In the genomic region with DNA sequence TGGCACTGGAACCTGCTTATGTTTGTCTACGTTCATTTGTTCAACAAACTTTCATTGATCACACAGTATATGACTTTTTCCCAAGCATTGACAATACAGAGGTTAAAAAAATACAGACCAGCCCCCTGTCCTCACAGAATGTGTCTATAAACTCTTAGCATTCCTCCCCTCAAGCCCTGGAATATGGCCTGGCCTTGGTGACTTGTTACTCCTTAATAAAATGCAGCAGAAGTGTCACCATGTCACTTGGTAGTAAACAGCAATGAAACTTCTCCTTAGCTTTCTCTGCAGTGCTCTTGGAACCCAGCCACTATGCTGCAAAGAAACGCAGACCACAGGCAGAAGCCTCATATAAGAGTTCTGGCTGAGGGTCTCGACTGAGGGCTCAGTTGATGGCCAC, we compare ENCODE assay signal across 36 cellular contexts. TPM values are rescaled to one million over a fixed set of nuclear protein-coding genes. Genes with fewer than 3 reads are reported as not detected.
"Had no signal": no experiment of that assay in that cellular context is flagged by ENCODE, and none has a peak within 500 bp of the region (broad histone marks: within the 10 kb centered on the region; RNA-seq: fewer than 3 reads in every experiment).

No MANE protein-coding gene starts in this region.

- H3K9me3 ChIP-seq: ascending aorta had no signal

- H3K4me3 Mint-ChIP-seq: activated B cell treated with CpG ODN at 0.5 μM for 24 hours; activated CD4-positive, alpha-beta memory T cell treated with anti-CD3 and anti-CD28 coated beads, Interleukin-2, amount 10 ng/mL, durations not matched to agents 7 days and 5 days; activated CD4-positive, alpha-beta T cell treated with anti-CD3 and anti-CD28 coated beads, Interleukin-2, amount 10 ng/mL, durations not matched to agents 24 days and 14 days; activated CD8-positive, alpha-beta memory T cell treated with anti-CD3 and anti-CD28 coated beads, Interleukin-2, amount 10 ng/mL, durations not matched to agents 7 days and 5 days; activated CD8-positive, alpha-beta T cell treated with anti-CD3 and anti-CD28 coated beads, Interleukin-2, amount 10 ng/mL, durations not matched to agents 7 days and 5 days; activated naive CD4-positive, alpha-beta T cell treated with anti-CD3 and anti-CD28 coated beads for 36 hours; activated naive CD4-positive, alpha-beta T cell treated with anti-CD3 and anti-CD28 coated beads, Interleukin-2, amount 50 U/mL, for 24 hours; activated naive CD8-positive, alpha-beta T cell; activated naive CD8-positive, alpha-beta T cell treated with anti-CD3 and anti-CD28 coated beads, Interleukin-2, amount 10 ng/mL, durations not matched to agents 7 days and 5 days; activated naive CD8-positive, alpha-beta T cell treated with anti-CD3 and anti-CD28 coated beads, Interleukin-2, amount 50 U/mL, for 24 hours; activated T-cell treated with anti-CD3 and anti-CD28 coated beads, Interleukin-2, amount 50 U/mL, for 24 hours; brain; central memory CD8-positive, alpha-beta T cell; T-helper 1 cell treated with Interleukin-12 subunit alpha and Interleukin-12 subunit beta and Interleukin-4 antibody, amounts not matched to agents 30 μg/mL and 1 μg/mL, for 36 hours; T-helper 2 cell treated with Interferon-gamma antibody and Interleukin-4, amounts not matched to agents 5 μg/mL and 100 μg/mL, for 36 hours had no signal

- H3K36me3 Mint-ChIP-seq: activated CD8-positive, alpha-beta memory T cell treated with anti-CD3 and anti-CD28 coated beads, Interleukin-2, amount 10 ng/mL, durations not matched to agents 7 days and 5 days; activated naive CD4-positive, alpha-beta T cell treated with anti-CD3 and anti-CD28 coated beads, Interleukin-2, amount 50 U/mL, for 24 hours; activated naive CD8-positive, alpha-beta T cell; activated naive CD8-positive, alpha-beta T cell treated with anti-CD3 and anti-CD28 coated beads, Interleukin-2, amount 10 ng/mL, durations not matched to agents 7 days and 5 days; brain had no signal

- FAIRE-seq: bronchial epithelial cell, TTC549 had no signal

- H3K36me3 ChIP-seq: ascending aorta, cardiac muscle cell had no signal

- ATAC-seq: activated CD8-positive, alpha-beta memory T cell treated with anti-CD3 and anti-CD28 coated beads, Interleukin-2, amount 10 ng/mL, durations not matched to agents 7 days and 5 days; activated CD8-positive, alpha-beta T cell treated with anti-CD3 and anti-CD28 coated beads, Interleukin-2, amount 10 ng/mL, durations not matched to agents 7 days and 5 days; activated naive CD8-positive, alpha-beta T cell treated with anti-CD3 and anti-CD28 coated beads, Interleukin-2, amount 50 U/mL, for 24 hours had no signal

- H3K9me3 Mint-ChIP-seq: activated B cell treated with CpG ODN at 0.5 μM for 24 hours; activated CD4-positive, alpha-beta memory T cell treated with anti-CD3 and anti-CD28 coated beads, Interleukin-2, amount 10 ng/mL, durations not matched to agents 7 days and 5 days; activated CD4-positive, alpha-beta T cell treated with anti-CD3 and anti-CD28 coated beads, Interleukin-2, amount 10 ng/mL, durations not matched to agents 24 days and 14 days; activated naive CD4-positive, alpha-beta T cell treated with anti-CD3 and anti-CD28 coated beads for 36 hours; activated naive CD4-positive, alpha-beta T cell treated with anti-CD3 and anti-CD28 coated beads, Interleukin-2, amount 50 U/mL, for 24 hours; activated naive CD8-positive, alpha-beta T cell treated with anti-CD3 and anti-CD28 coated beads, Interleukin-2, amount 10 ng/mL, durations not matched to agents 7 days and 5 days; activated naive CD8-positive, alpha-beta T cell treated with anti-CD3 and anti-CD28 coated beads, Interleukin-2, amount 50 U/mL, for 24 hours; activated T-cell treated with anti-CD3 and anti-CD28 coated beads, Interleukin-2, amount 50 U/mL, for 24 hours; activated T-helper 2 cell treated with anti-CD3 and anti-CD28 coated beads, Interferon-gamma antibody, Interleukin-2, Interleukin-4, amounts not matched to agents 10 μg/mL and 5 μg/mL and 100 μg/mL, durations not matched to agents 14 hours and 24 hours and 36 hours; brain; central memory CD8-positive, alpha-beta T cell; T-helper 1 cell treated with Interleukin-12 subunit alpha and Interleukin-12 subunit beta and Interleukin-4 antibody, amounts not matched to agents 30 μg/mL and 1 μg/mL, for 36 hours; T-helper 2 cell treated with Interferon-gamma antibody and Interleukin-4, amounts not matched to agents 5 μg/mL and 100 μg/mL, for 36 hours had no signal

- H3K27me3 ChIP-seq: ascending aorta, cardiac muscle cell had no signal

- H3K4me1 ChIP-seq: ascending aorta had no signal

- DNase-seq: activated B cell treated with CpG ODN at 0.5 μM for 24 hours; activated CD4-positive, alpha-beta memory T cell treated with anti-CD3 and anti-CD28 coated beads, Interleukin-2, amount 10 ng/mL, durations not matched to agents 7 days and 5 days; activated CD4-positive, alpha-beta T cell treated with anti-CD3 and anti-CD28 coated beads for 4 hours; activated CD4-positive, alpha-beta T cell treated with anti-CD3 and anti-CD28 coated beads, Interleukin-2, amount 10 ng/mL, durations not matched to agents 24 days and 14 days; activated CD4-positive, alpha-beta T cell treated with anti-CD3 and anti-CD28 coated beads, Interleukin-2, amount 50 U/mL, for 48 hours; activated CD4-positive, CD25-positive, alpha-beta regulatory T cell treated with anti-CD3 and anti-CD28 coated beads, Interleukin-2, amount 50 U/mL, for 72 hours; activated CD8-positive, alpha-beta memory T cell treated with anti-CD3 and anti-CD28 coated beads for 24 hours; activated CD8-positive, alpha-beta memory T cell treated with anti-CD3 and anti-CD28 coated beads, Interleukin-2, amount 10 ng/mL, durations not matched to agents 7 days and 5 days; activated CD8-positive, alpha-beta memory T cell treated with anti-CD3 and anti-CD28 coated beads, Interleukin-2, amount 50 U/mL, for 48 hours; activated CD8-positive, alpha-beta T cell treated with anti-CD3 and anti-CD28 coated beads, Interleukin-2, amount 10 ng/mL, durations not matched to agents 7 days and 5 days; activated effector memory CD4-positive, alpha-beta T cell treated with Interleukin-2 at 50 U/mL for 16 hours; activated gamma-delta T cell; activated naive CD4-positive, alpha-beta T cell treated with anti-CD3 and anti-CD28 coated beads for 36 hours; activated naive CD8-positive, alpha-beta T cell treated with anti-CD3 and anti-CD28 coated beads, Interleukin-2, amount 10 ng/mL, durations not matched to agents 7 days and 5 days; activated naive CD8-positive, alpha-beta T cell treated with anti-CD3 and anti-CD28 coated beads, Interleukin-2, amount 50 U/mL, for 24 hours; activated T-cell treated with anti-CD3 and anti-CD28 coated beads, Interleukin-2, amount 50 U/mL, for 24 hours; activated T-cell treated with anti-CD3 and anti-CD28 coated beads, Interleukin-2, amount 50 U/mL, for 48 hours; amygdala; anterior cingulate cortex; caudate nucleus; cerebellar nuclear complex; T-helper 1 cell; T-helper 2 cell; T-helper 9 cell had no signal

- H3K27ac Mint-ChIP-seq: activated B cell treated with CpG ODN at 0.5 μM for 24 hours; activated CD4-positive, alpha-beta memory T cell treated with anti-CD3 and anti-CD28 coated beads, Interleukin-2, amount 10 ng/mL, durations not matched to agents 7 days and 5 days; activated CD4-positive, alpha-beta T cell treated with anti-CD3 and anti-CD28 coated beads, Interleukin-2, amount 10 ng/mL, durations not matched to agents 24 days and 14 days; activated CD8-positive, alpha-beta memory T cell treated with anti-CD3 and anti-CD28 coated beads, Interleukin-2, amount 10 ng/mL, durations not matched to agents 7 days and 5 days; activated CD8-positive, alpha-beta T cell treated with anti-CD3 and anti-CD28 coated beads, Interleukin-2, amount 10 ng/mL, durations not matched to agents 7 days and 5 days; activated naive CD4-positive, alpha-beta T cell treated with anti-CD3 and anti-CD28 coated beads for 36 hours; activated naive CD4-positive, alpha-beta T cell treated with anti-CD3 and anti-CD28 coated beads, Interleukin-2, amount 50 U/mL, for 24 hours; activated naive CD8-positive, alpha-beta T cell; activated naive CD8-positive, alpha-beta T cell treated with anti-CD3 and anti-CD28 coated beads, Interleukin-2, amount 10 ng/mL, durations not matched to agents 7 days and 5 days; activated naive CD8-positive, alpha-beta T cell treated with anti-CD3 and anti-CD28 coated beads, Interleukin-2, amount 50 U/mL, for 24 hours; activated T-cell treated with anti-CD3 and anti-CD28 coated beads, Interleukin-2, amount 50 U/mL, for 24 hours; activated T-helper 2 cell treated with anti-CD3 and anti-CD28 coated beads, Interferon-gamma antibody, Interleukin-2, Interleukin-4, amounts not matched to agents 10 μg/mL and 5 μg/mL and 100 μg/mL, durations not matched to agents 14 hours and 24 hours and 36 hours; brain; T-helper 1 cell treated with Interleukin-12 subunit alpha and Interleukin-12 subunit beta and Interleukin-4 antibody, amounts not matched to agents 30 μg/mL and 1 μg/mL, for 36 hours; T-helper 2 cell treated with Interferon-gamma antibody and Interleukin-4, amounts not matched to agents 5 μg/mL and 100 μg/mL, for 36 hours had no signal

- H3K27ac ChIP-seq: ascending aorta, cardiac muscle cell, VCaP had no signal

- H3K4me1 Mint-ChIP-seq: activated B cell treated with CpG ODN at 0.5 μM for 24 hours; activated CD4-positive, alpha-beta memory T cell treated with anti-CD3 and anti-CD28 coated beads, Interleukin-2, amount 10 ng/mL, durations not matched to agents 7 days and 5 days; activated CD4-positive, alpha-beta T cell treated with anti-CD3 and anti-CD28 coated beads, Interleukin-2, amount 10 ng/mL, durations not matched to agents 24 days and 14 days; activated CD8-positive, alpha-beta memory T cell treated with anti-CD3 and anti-CD28 coated beads, Interleukin-2, amount 10 ng/mL, durations not matched to agents 7 days and 5 days; activated naive CD4-positive, alpha-beta T cell treated with anti-CD3 and anti-CD28 coated beads, Interleukin-2, amount 50 U/mL, for 24 hours; activated naive CD8-positive, alpha-beta T cell treated with anti-CD3 and anti-CD28 coated beads, Interleukin-2, amount 10 ng/mL, durations not matched to agents 7 days and 5 days; activated naive CD8-positive, alpha-beta T cell treated with anti-CD3 and anti-CD28 coated beads, Interleukin-2, amount 50 U/mL, for 24 hours; central memory CD8-positive, alpha-beta T cell had no signal

- H3K4me3 ChIP-seq: ascending aorta, cardiac muscle cell had no signal

RNA-seq across cellular contexts. Expression of gene SLC1A3, which starts 19.1 kb away (rescaled TPM):
- total RNA-seq: activated CD4-positive, alpha-beta memory T cell treated with anti-CD3 and anti-CD28 coated beads, Interleukin-2, amount 10 ng/mL, durations not matched to agents 7 days and 5 days; activated CD4-positive, alpha-beta T cell treated with anti-CD3 and anti-CD28 coated beads, Interleukin-2, amount 10 ng/mL, durations not matched to agents 24 days and 14 days; activated CD8-positive, alpha-beta memory T cell treated with anti-CD3 and anti-CD28 coated beads, Interleukin-2, amount 10 ng/mL, durations not matched to agents 7 days and 5 days; activated CD8-positive, alpha-beta T cell treated with anti-CD3 and anti-CD28 coated beads, Interleukin-2, amount 10 ng/mL, durations not matched to agents 7 days and 5 days; activated T-helper 2 cell treated with anti-CD3 and anti-CD28 coated beads, Interferon-gamma antibody, Interleukin-2, Interleukin-4, amounts not matched to agents 10 μg/mL and 5 μg/mL and 100 μg/mL, durations not matched to agents 14 hours and 24 hours and 36 hours had no signal
